14 cellular contexts compared by ENCODE assay signal in genomic region chr19:38455031-38455430, GRCh38. TPM values are rescaled to one million over a fixed set of nuclear protein-coding genes. Genes with fewer than 3 reads are reported as not detected.
DNase-seq lines count a peak whose midpoint lies in the region; ATAC-seq and TF ChIP-seq lines count a peak whose summit lies in the region.
"Had no signal": no experiment of that assay in that cellular context is flagged by ENCODE, and none has a peak within 500 bp of the region (broad histone marks: within the 10 kb centered on the region; RNA-seq: fewer than 3 reads in every experiment).

No MANE protein-coding gene starts in this region.

- no peak overlapping the region for H3K27ac Mint-ChIP-seq in activated CD8-positive, alpha-beta T cell treated with anti-CD3 and anti-CD28 coated beads, Interleukin-2, amount 10 ng/mL, durations not matched to agents 7 days and 5 days
- H3K27ac Mint-ChIP-seq: activated CD4-positive, alpha-beta memory T cell treated with anti-CD3 and anti-CD28 coated beads for 36 hours; CD8-positive, alpha-beta T cell had no signal

- peaks cover 1% of the 10 kb centered on the region for H3K27me3 Mint-ChIP-seq in activated CD8-positive, alpha-beta T cell treated with anti-CD3 and anti-CD28 coated beads, Interleukin-2, amount 10 ng/mL, durations not matched to agents 7 days and 5 days (ENCODE audit: low read depth)

- dilution Hi-C loops in IMR-90 (cut with HindIII; ENCODE audit: low sequenced_read_pairs, unreplicated experiment): no loop called here

- TF ChIP-seq CTCF in IMR-90 (conservative IDR thresholded peaks at IDR 0.05; ENCODE audit: low read depth, low read length): no peak
- no peak for TF ChIP-seq CTCF in WERI-Rb-1 (IDR thresholded peaks at IDR 0.05; ENCODE audit: low read depth, low read length)

- H3K56ac ChIP-seq in IMR-90 (ENCODE audit: extremely low read depth, insufficient read depth, low read length): no peak overlapping the region

- no peaks in the 10 kb centered on the region for H3K4me1 Mint-ChIP-seq in activated CD8-positive, alpha-beta T cell treated with anti-CD3 and anti-CD28 coated beads, Interleukin-2, amount 10 ng/mL, durations not matched to agents 7 days and 5 days (ENCODE audit: low read depth)

- H3K4me2 ChIP-seq in IMR-90 (ENCODE audit: low read depth, low read length): no peak overlapping the region

- H3K79me1 ChIP-seq in IMR-90 (ENCODE audit: low read depth in 1 of 2, low read length in 2 of 2): no peaks in the 10 kb centered on the region

- H2AK5ac ChIP-seq in IMR-90 (ENCODE audit: low read depth, low read length): no peak overlapping the region

- ATAC-seq in IMR-90 (ENCODE audit: low read depth) (no peak), GM19395 (IDR thresholded peaks at IDR 0.05; ENCODE audit: unreplicated experiment) (no peak)
- ATAC-seq in activated CD8-positive, alpha-beta T cell treated with anti-CD3 and anti-CD28 coated beads, Interleukin-2, amount 10 ng/mL, durations not matched to agents 7 days and 5 days: no peak
- ATAC-seq: CD8-positive, alpha-beta T cell; foreskin keratinocyte had no signal

- no peak overlapping the region for H3K23ac ChIP-seq in IMR-90 (ENCODE audit: low read depth, low read length)

- no peak for TF ChIP-seq POLR2A in IMR-90 (IDR thresholded peaks at IDR 0.05; ENCODE audit: low read depth, low read length)

- no TSS peak for BruUV-seq in IMR-90 (replicated peaks; lab: Mats Ljungman, UMichigan)

- H2BK15ac ChIP-seq in IMR-90 (ENCODE audit: low read depth, low read length): no peak overlapping the region

- H2BK5ac ChIP-seq in IMR-90 (ENCODE audit: low read depth, low read length, poor library complexity, severe bottlenecking): no peak overlapping the region

- no peak for TF ChIP-seq RAD21 in IMR-90 (IDR thresholded peaks at IDR 0.05; ENCODE audit: low read length)

- DNase-seq in EL (peak; percentile 11), IMR-90 (peak; percentile 15), kidney glomerular epithelial cell (lab: John Stamatoyannopoulos, UW) (peak; percentile 0), WERI-Rb-1 (no peak), GM19240 (ENCODE audit: insufficient read length, low spot score) (no peak), UCSD-AML1 (lab: John Stamatoyannopoulos, UW; ENCODE audit: unreplicated experiment) (no peak)
- DNase-seq in activated CD8-positive, alpha-beta T cell treated with anti-CD3 and anti-CD28 coated beads, Interleukin-2, amount 10 ng/mL, durations not matched to agents 7 days and 5 days: peak; percentile 40
- DNase-seq: activated CD4-positive, alpha-beta memory T cell treated with anti-CD3 and anti-CD28 coated beads for 36 hours; CD8-positive, alpha-beta T cell; spleen had no signal

- H3K4me3 Mint-ChIP-seq in activated CD8-positive, alpha-beta T cell treated with anti-CD3 and anti-CD28 coated beads, Interleukin-2, amount 10 ng/mL, durations not matched to agents 7 days and 5 days: no peak overlapping the region
- H3K4me3 Mint-ChIP-seq: activated CD4-positive, alpha-beta memory T cell treated with anti-CD3 and anti-CD28 coated beads for 36 hours; CD8-positive, alpha-beta T cell had no signal

- H3K4me1 ChIP-seq in IMR-90 (ENCODE audit: control insufficient read depth, insufficient read depth, low read length): no peaks in the 10 kb centered on the region
- H3K4me1 ChIP-seq: foreskin keratinocyte, spleen had no signal

- H3K9me3 Mint-ChIP-seq in activated CD8-positive, alpha-beta T cell treated with anti-CD3 and anti-CD28 coated beads, Interleukin-2, amount 10 ng/mL, durations not matched to agents 7 days and 5 days (ENCODE audit: insufficient read depth): no peaks in the 10 kb centered on the region
- H3K9me3 Mint-ChIP-seq: activated CD4-positive, alpha-beta memory T cell treated with anti-CD3 and anti-CD28 coated beads for 36 hours; CD8-positive, alpha-beta T cell had no signal

- intact Hi-C loops in IMR-90 (cut with micrococcal nuclease): no loop called here

- H3K14ac ChIP-seq in IMR-90 (replicated peaks; ENCODE audit: low read depth, low read length): no peak overlapping the region

- no peaks in the 10 kb centered on the region for H3K9me1 ChIP-seq in IMR-90 (ENCODE audit: insufficient read depth, low read length)

- no peaks in the 10 kb centered on the region for H4K20me1 ChIP-seq in IMR-90 (ENCODE audit: insufficient read depth, low read length)

- H3K36me3 ChIP-seq in IMR-90 (ENCODE audit: control insufficient read depth, insufficient read depth, low read length) (no peaks in the 10 kb centered on the region), WERI-Rb-1 (no peaks in the 10 kb centered on the region)
- H3K36me3 ChIP-seq: neutrophil, spleen, thoracic aorta had no signal

- no peak overlapping the region for H4K5ac ChIP-seq in IMR-90 (ENCODE audit: low read depth, low read length)

- no peak overlapping the region for H2AK9ac ChIP-seq in IMR-90 (replicated peaks; ENCODE audit: low read depth, low read length, poor library complexity)

- no peak overlapping the region for H4K91ac ChIP-seq in IMR-90 (ENCODE audit: insufficient read depth, low read depth, low read length)

- H3K27ac ChIP-seq in IMR-90 (ENCODE audit: insufficient read depth, low read length): no peak overlapping the region
- H3K27ac ChIP-seq in WERI-Rb-1: no peak overlapping the region
- H3K27ac ChIP-seq: foreskin keratinocyte, neutrophil, spleen, thoracic aorta had no signal

- no peak overlapping the region for H3K18ac ChIP-seq in IMR-90 (ENCODE audit: low read depth, low read length)

- H3K9me3 ChIP-seq in IMR-90 (ENCODE audit: control insufficient read depth, insufficient read depth, low read length) (no peaks in the 10 kb centered on the region), WERI-Rb-1 (ENCODE audit: severe bottlenecking) (no peaks in the 10 kb centered on the region)
- H3K9me3 ChIP-seq: neutrophil, thoracic aorta had no signal

- H2BK120ac ChIP-seq in IMR-90 (ENCODE audit: low read depth, low read length): no peak overlapping the region

- H4K8ac ChIP-seq in IMR-90 (ENCODE audit: low read depth in 2 of 2, low read length in 2 of 2): no peak overlapping the region

- H2AFZ ChIP-seq in IMR-90 (replicated peaks; ENCODE audit: low read length, poor library complexity): no peak overlapping the region

- no peak overlapping the region for H2BK20ac ChIP-seq in IMR-90 (ENCODE audit: low read depth, low read length)

- CTCF ChIA-PET in IMR-90 (lab: Yijun Ruan, JAX): no interaction called here
- CTCF ChIA-PET in activated CD8-positive, alpha-beta T cell treated with anti-CD3 and anti-CD28 coated beads, Interleukin-2, amount 10 ng/mL, durations not matched to agents 7 days and 5 days (lab: Charles Lee): no interaction called here

- no peak overlapping the region for H3K9ac ChIP-seq in IMR-90 (ENCODE audit: low read depth, low read length)

- in situ Hi-C loops in IMR-90 (cut with MboI; ENCODE audit: low sequenced_read_pairs): loop anchor here (25.0 kb wide), 1 partner anchor 757 kb away; the partner anchor contains the start of gene SYCN

- H3K4me3 ChIP-seq in IMR-90 (ENCODE audit: insufficient read depth, low read depth, low read length): no peak overlapping the region
- no peak overlapping the region for H3K4me3 ChIP-seq in WERI-Rb-1 (ENCODE audit: low read depth, low read length)
- H3K4me3 ChIP-seq: spleen, thoracic aorta had no signal

- POLR2A ChIA-PET in IMR-90 (lab: Charles Lee; ENCODE audit: unreplicated experiment): no interaction called here
- POLR2A ChIA-PET in activated CD8-positive, alpha-beta T cell treated with anti-CD3 and anti-CD28 coated beads, Interleukin-2, amount 10 ng/mL, durations not matched to agents 7 days and 5 days (lab: Charles Lee): no interaction called here

- no peak overlapping the region for H3K4ac ChIP-seq in IMR-90 (ENCODE audit: low read depth, low read length)

- H3K27me3 ChIP-seq in IMR-90 (ENCODE audit: control insufficient read depth, insufficient read depth, low read length) (no peaks in the 10 kb centered on the region), WERI-Rb-1 (ENCODE audit: insufficient read depth, low read depth, severe bottlenecking) (no peaks in the 10 kb centered on the region)
- H3K27me3 ChIP-seq: foreskin keratinocyte had no signal

- no peaks in the 10 kb centered on the region for H3K36me3 Mint-ChIP-seq in activated CD8-positive, alpha-beta T cell treated with anti-CD3 and anti-CD28 coated beads, Interleukin-2, amount 10 ng/mL, durations not matched to agents 7 days and 5 days (ENCODE audit: low read depth)
- H3K36me3 Mint-ChIP-seq: activated CD4-positive, alpha-beta memory T cell treated with anti-CD3 and anti-CD28 coated beads for 36 hours; CD8-positive, alpha-beta T cell had no signal

- no CpG with 5 or more reads among the region's 4 CpGs for WGBS in IMR-90 (ENCODE audit: extremely low coverage in 2 of 2, insufficient read length in 1 of 2), 2 experiments

TF ChIP-seq in IMR-90, 13 proteins besides CTCF, POLR2A, EP300 and RAD21 (continues in another document):
- TF ChIP-seq RCOR1 (IDR thresholded peaks at IDR 0.05; ENCODE audit: insufficient replicate concordance, low read length) (no peak), MAFK (IDR thresholded peaks at IDR 0.05; ENCODE audit: low read depth, low read length) (no peak), CEBPB (IDR thresholded peaks at IDR 0.05; ENCODE audit: low read depth, low read length) (no peak), SMC3 (IDR thresholded peaks at IDR 0.05; ENCODE audit: low read depth, low read length) (no peak), CHD1 (IDR thresholded peaks at IDR 0.05; ENCODE audit: low read depth, low read length) (no peak)

RNA-seq across cellular contexts. Expression of gene RYR1, which starts 21.5 kb away (rescaled TPM):
- under 0.01 TPM in 1 of 2 replicates, not detected in the other for total RNA-seq in IMR-90 (2012; rRNA removed)
- polyA plus RNA-seq in IMR-90 (2012; rRNA removed): 0.03 TPM in 1 of 2 replicates, not detected in the other
- 0.01 TPM in 1 of 2 replicates, not detected in the other for polyA plus RNA-seq in IMR-90 (2012; cell fraction: cytosol; rRNA removed)
- 0.03 TPM in 2 replicates for polyA plus RNA-seq in IMR-90 (2012; cell fraction: nucleus; rRNA removed; ENCODE audit: low replicate concordance)
- total RNA-seq in activated CD8-positive, alpha-beta T cell treated with anti-CD3 and anti-CD28 coated beads, Interleukin-2, amount 10 ng/mL, durations not matched to agents 7 days and 5 days: under 1 TPM; 0.42 to 0.83 TPM

RNA-seq across cellular contexts. Expression of gene RASGRP4, which starts 29.0 kb away (rescaled TPM):
- total RNA-seq in IMR-90 (2012; rRNA removed): not detected in 2 replicates
- not detected in 2 replicates for polyA plus RNA-seq in IMR-90 (2012; rRNA removed)
- polyA plus RNA-seq in IMR-90 (2012; cell fraction: cytosol; rRNA removed): not detected in 2 replicates
- not detected in 2 replicates for polyA plus RNA-seq in IMR-90 (2012; cell fraction: nucleus; rRNA removed; ENCODE audit: low replicate concordance)
- under 1 TPM; 0.42 to 0.50 TPM for total RNA-seq in activated CD8-positive, alpha-beta T cell treated with anti-CD3 and anti-CD28 coated beads, Interleukin-2, amount 10 ng/mL, durations not matched to agents 7 days and 5 days
- total RNA-seq: CD8-positive, alpha-beta T cell; foreskin keratinocyte had no signal
- polyA plus RNA-seq: foreskin keratinocyte had no signal

RNA-seq across cellular contexts. Expression of gene FAM98C, which starts 52.1 kb away (rescaled TPM):
- total RNA-seq in IMR-90 (2012; rRNA removed): 3.6 and 4.2 TPM in 2 replicates
- 17.9 and 20.8 TPM in 2 replicates for polyA plus RNA-seq in IMR-90 (2012; rRNA removed)
- 23.6 and 30.4 TPM in 2 replicates for polyA plus RNA-seq in IMR-90 (2012; cell fraction: cytosol; rRNA removed)
- polyA plus RNA-seq in IMR-90 (2012; cell fraction: nucleus; rRNA removed; ENCODE audit: low replicate concordance): 52.8 and 101 TPM in 2 replicates
- 10 to 100 TPM; 21.0 to 25.9 TPM for total RNA-seq in activated CD8-positive, alpha-beta T cell treated with anti-CD3 and anti-CD28 coated beads, Interleukin-2, amount 10 ng/mL, durations not matched to agents 7 days and 5 days

Comparison
In these comparisons a context has a peak if more than half of its experiments do, and no peak if none do; other contexts are left out.
1. DNase-seq: peak in EL (single experiment), IMR-90 (single experiment), activated CD8-positive, alpha-beta T cell treated with anti-CD3 and anti-CD28 coated beads, Interleukin-2, amount 10 ng/mL, durations not matched to agents 7 days and 5 days (single experiment) and kidney glomerular epithelial cell (single experiment); none in WERI-Rb-1 (single experiment), GM19240 (single experiment) and UCSD-AML1 (single experiment).